9 cellular contexts compared by ENCODE assay signal in genomic region chr16:27639588-27640276, GRCh38.
DNase-seq lines count a peak whose midpoint lies in the region; ATAC-seq and TF ChIP-seq lines count a peak whose summit lies in the region.
"Had no signal": no experiment of that assay in that cellular context is flagged by ENCODE, and none has a peak within 500 bp of the region (broad histone marks: within the 10 kb centered on the region; RNA-seq: fewer than 3 reads in every experiment).

No MANE protein-coding gene starts in this region.

- H3K36me3 ChIP-seq in effector memory CD4-positive, alpha-beta T cell (ENCODE audit: control insufficient read depth, insufficient read depth, low read length), result peaks cover 3% of the 10 kb centered on the region

- POLR2A ChIA-PET in activated CD4-positive, alpha-beta T cell treated with anti-CD3 and anti-CD28 coated beads, Interleukin-2, amount 10 ng/mL, durations not matched to agents 7 days and 5 days (lab: Charles Lee), result no interaction called here

- TF ChIP-seq CTCF in astrocyte of the spinal cord (IDR thresholded peaks at IDR 0.05; ENCODE audit: low read depth, low read length), result peak; percentile 83

- H3K4me1 ChIP-seq in effector memory CD4-positive, alpha-beta T cell (ENCODE audit: control insufficient read depth, insufficient read depth, low read length, poor library complexity, severe bottlenecking), result no peaks in the 10 kb centered on the region

- peak; percentile 70 for ATAC-seq in HG02571 (IDR thresholded peaks at IDR 0.05; ENCODE audit: unreplicated experiment)

- H3K27ac ChIP-seq in effector memory CD4-positive, alpha-beta T cell (ENCODE audit: insufficient read depth, low read length, poor library complexity, severe bottlenecking), result no peak overlapping the region

- H3K27me3 ChIP-seq in effector memory CD4-positive, alpha-beta T cell (replicated peaks; ENCODE audit: control insufficient read depth, insufficient read depth, low read length, poor library complexity, severe bottlenecking), result no peaks in the 10 kb centered on the region

- DNase-seq in activated CD4-positive, alpha-beta T cell treated with anti-CD3 and anti-CD28 coated beads, Interleukin-2, amount 10 ng/mL, durations not matched to agents 7 days and 5 days, result peak; percentile 38
- no peak for DNase-seq in activated CD4-positive, alpha-beta T cell treated with anti-CD3 and anti-CD28 coated beads, Interleukin-2, amount 50 U/mL, for 4 hours
- DNase-seq in NCI-H69 (lab: John Stamatoyannopoulos, UW) (peak; percentile 81), astrocyte of the spinal cord (ENCODE audit: low read depth, low spot score) (peak; percentile 62), iPS-NIHi11 (ENCODE audit: low spot score) (peak; percentile 77)
- DNase-seq in stimulated activated CD4-positive, alpha-beta T cell treated with anti-CD3 and anti-CD28 coated beads, Interleukin-4, amount 100 ng/mL, for 24 hours, result peak; percentile 15
- no peak for DNase-seq in effector memory CD4-positive, alpha-beta T cell

- H3K4me3 ChIP-seq in astrocyte of the spinal cord (ENCODE audit: low read depth, low read length), result no peak overlapping the region
- no peak overlapping the region for H3K4me3 ChIP-seq in effector memory CD4-positive, alpha-beta T cell (ENCODE audit: insufficient read depth, low read depth, low read length, poor library complexity, severe bottlenecking)

- H3K27me3 Mint-ChIP-seq in activated CD4-positive, alpha-beta T cell treated with anti-CD3 and anti-CD28 coated beads, Interleukin-2, amount 10 ng/mL, durations not matched to agents 7 days and 5 days, result no peaks in the 10 kb centered on the region
- H3K27me3 Mint-ChIP-seq: dendritic cell treated with granulocyte-macrophage colony-stimulating factor and Interleukin-4, amounts not matched to agents 40 ng/mL and 50 ng/mL, for 4 days had no signal

- CTCF ChIA-PET in activated CD4-positive, alpha-beta T cell treated with anti-CD3 and anti-CD28 coated beads, Interleukin-2, amount 10 ng/mL, durations not matched to agents 7 days and 5 days (lab: Charles Lee), result interaction anchor here (0.6 to 1.4 kb wide), 5 partner anchors 9 to 1820 kb away, joined by 3 to 11 read pairs (median 3); no protein-coding TSS in a partner anchor

- H3K9me3 Mint-ChIP-seq in activated CD4-positive, alpha-beta T cell treated with anti-CD3 and anti-CD28 coated beads, Interleukin-2, amount 10 ng/mL, durations not matched to agents 7 days and 5 days, result no peaks in the 10 kb centered on the region
- H3K9me3 Mint-ChIP-seq: dendritic cell treated with granulocyte-macrophage colony-stimulating factor and Interleukin-4, amounts not matched to agents 40 ng/mL and 50 ng/mL, for 4 days had no signal

- H3K4me3 Mint-ChIP-seq in activated CD4-positive, alpha-beta T cell treated with anti-CD3 and anti-CD28 coated beads, Interleukin-2, amount 10 ng/mL, durations not matched to agents 7 days and 5 days, result no peak overlapping the region
- H3K4me3 Mint-ChIP-seq: dendritic cell treated with granulocyte-macrophage colony-stimulating factor and Interleukin-4, amounts not matched to agents 40 ng/mL and 50 ng/mL, for 4 days had no signal

- peaks cover 3% of the 10 kb centered on the region for H3K36me3 Mint-ChIP-seq in activated CD4-positive, alpha-beta T cell treated with anti-CD3 and anti-CD28 coated beads, Interleukin-2, amount 10 ng/mL, durations not matched to agents 7 days and 5 days (ENCODE audit: low read depth)

- no peaks in the 10 kb centered on the region for H3K9me3 ChIP-seq in effector memory CD4-positive, alpha-beta T cell (ENCODE audit: control insufficient read depth, low read length)

- peaks cover 5% of the 10 kb centered on the region for H3K4me1 Mint-ChIP-seq in activated CD4-positive, alpha-beta T cell treated with anti-CD3 and anti-CD28 coated beads, Interleukin-2, amount 10 ng/mL, durations not matched to agents 7 days and 5 days

- in situ Hi-C loops in astrocyte of the spinal cord (cut with HindIII; ENCODE audit: low sequenced_read_pairs), result no loop called here

- H3K27ac Mint-ChIP-seq in activated CD4-positive, alpha-beta T cell treated with anti-CD3 and anti-CD28 coated beads, Interleukin-2, amount 10 ng/mL, durations not matched to agents 7 days and 5 days, result no peak overlapping the region
- H3K27ac Mint-ChIP-seq: dendritic cell treated with granulocyte-macrophage colony-stimulating factor and Interleukin-4, amounts not matched to agents 40 ng/mL and 50 ng/mL, for 4 days had no signal

Comparison
In these comparisons a context has a peak if more than half of its experiments do, and no peak if none do; other contexts are left out.
1. DNase-seq: peak in activated CD4-positive, alpha-beta T cell treated with anti-CD3 and anti-CD28 coated beads, Interleukin-2, amount 10 ng/mL, durations not matched to agents 7 days and 5 days (single experiment), NCI-H69 (single experiment), astrocyte of the spinal cord (single experiment), iPS-NIHi11 (single experiment) and stimulated activated CD4-positive, alpha-beta T cell treated with anti-CD3 and anti-CD28 coated beads, Interleukin-4, amount 100 ng/mL, for 24 hours (single experiment); none in activated CD4-positive, alpha-beta T cell treated with anti-CD3 and anti-CD28 coated beads, Interleukin-2, amount 50 U/mL, for 4 hours (0 of 2) and effector memory CD4-positive, alpha-beta T cell (0 of 3).